In the genomic region with DNA sequence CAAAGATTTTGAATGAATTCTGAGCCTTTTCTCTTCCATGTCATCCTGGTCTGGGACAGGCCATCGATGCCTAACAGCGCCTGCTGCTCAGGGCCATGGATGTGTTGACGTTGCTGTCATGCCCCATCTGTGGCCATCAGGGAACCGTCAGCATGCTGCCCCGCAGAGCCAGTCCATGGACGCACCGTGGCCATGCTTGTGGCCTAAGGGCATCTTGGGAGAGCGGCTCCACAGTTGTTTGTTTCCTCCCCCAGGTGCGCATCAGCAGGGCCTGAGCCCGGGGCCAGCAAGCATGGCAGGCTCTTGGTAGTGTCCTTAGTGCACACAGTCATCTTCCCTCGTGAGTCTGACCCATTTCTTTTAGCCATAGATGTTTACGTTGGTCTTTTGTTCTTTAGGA, we compare ENCODE assay signal across 21 cellular contexts.
"Had no signal": no experiment of that assay in that cellular context is flagged by ENCODE, and none has a peak within 500 bp of the region (broad histone marks: within the 10 kb centered on the region; RNA-seq: fewer than 3 reads in every experiment).

No MANE protein-coding gene starts in this region.

- H3K27ac Mint-ChIP-seq: activated T-cell treated with anti-CD3 and anti-CD28 coated beads, Interleukin-2, amount 50 U/mL, for 72 hours; effector memory CD8-positive, alpha-beta T cell; nephron progenitor cell; progenitor cell of endocrine pancreas; stimulated activated naive CD8-positive, alpha-beta T cell treated with anti-CD3 and anti-CD28 coated beads, Interleukin-15, Interleukin-2, amounts not matched to agents 100 ng/mL and 50 ng/mL, for 24 hours had no signal

- H3K27ac ChIP-seq: WERI-Rb-1 had no signal

- H3K27me3 ChIP-seq: adrenal gland, suprapubic skin had no signal

- H3K4me3 ChIP-seq: adrenal gland, suprapubic skin had no signal

- ATAC-seq: activated naive CD4-positive, alpha-beta T cell treated with anti-CD3 and anti-CD28 coated beads, Interleukin-2, amount 50 U/mL, for 72 hours; activated T-cell treated with anti-CD3 and anti-CD28 coated beads, Interleukin-2, amount 50 U/mL, for 72 hours; effector memory CD8-positive, alpha-beta T cell had no signal

- DNase-seq: activated CD4-positive, alpha-beta T cell treated with anti-CD3 and anti-CD28 coated beads for 1 hour; activated CD8-positive, alpha-beta memory T cell treated with anti-CD3 and anti-CD28 coated beads for 24 hours; activated CD8-positive, alpha-beta memory T cell treated with anti-CD3 and anti-CD28 coated beads, Interleukin-2, amount 50 U/mL, for 48 hours; activated gamma-delta T cell; activated T-cell treated with anti-CD3 and anti-CD28 coated beads, Interleukin-2, amount 50 U/mL, for 72 hours; adrenal gland; dermis blood vessel endothelial cell; effector memory CD8-positive, alpha-beta T cell; foreskin fibroblast; glutamatergic neuron; hippocampal formation; islet precursor cell; midbrain; nephron progenitor cell; occipital lobe; trophoblast cell; WERI-Rb-1 had no signal

- H3K9me3 Mint-ChIP-seq: activated naive CD4-positive, alpha-beta T cell treated with anti-CD3 and anti-CD28 coated beads, Interleukin-2, amount 50 U/mL, for 72 hours; activated T-cell treated with anti-CD3 and anti-CD28 coated beads, Interleukin-2, amount 50 U/mL, for 72 hours; effector memory CD8-positive, alpha-beta T cell; nephron progenitor cell; stimulated activated naive CD8-positive, alpha-beta T cell treated with anti-CD3 and anti-CD28 coated beads, Interleukin-15, Interleukin-2, amounts not matched to agents 100 ng/mL and 50 ng/mL, for 24 hours had no signal

- H3K36me3 Mint-ChIP-seq: activated naive CD4-positive, alpha-beta T cell treated with anti-CD3 and anti-CD28 coated beads, Interleukin-2, amount 50 U/mL, for 72 hours had no signal

- H3K36me3 ChIP-seq: adrenal gland, suprapubic skin, WERI-Rb-1 had no signal

- H3K9me3 ChIP-seq: adrenal gland, suprapubic skin had no signal

- H3K4me3 Mint-ChIP-seq: activated T-cell treated with anti-CD3 and anti-CD28 coated beads, Interleukin-2, amount 50 U/mL, for 72 hours; effector memory CD8-positive, alpha-beta T cell; nephron progenitor cell; stimulated activated naive CD8-positive, alpha-beta T cell treated with anti-CD3 and anti-CD28 coated beads, Interleukin-15, Interleukin-2, amounts not matched to agents 100 ng/mL and 50 ng/mL, for 24 hours had no signal
